ENCODE assay signal across 17 cellular contexts in genomic region chr3:41092791-41093190, GRCh38.
DNase-seq lines count a peak whose midpoint lies in the region; ATAC-seq and TF ChIP-seq lines count a peak whose summit lies in the region.
"Had no signal": no experiment of that assay in that cellular context is flagged by ENCODE, and none has a peak within 500 bp of the region (broad histone marks: within the 10 kb centered on the region; RNA-seq: fewer than 3 reads in every experiment).

No MANE protein-coding gene starts in this region.

- peaks cover 15% of the 10 kb centered on the region for H3K4me1 ChIP-seq in BLaER1
- no peaks in the 10 kb centered on the region for H3K4me1 ChIP-seq in CD8-positive, alpha-beta T cell (ENCODE audit: insufficient read depth, low read length)
- H3K4me1 ChIP-seq: Caco-2 had no signal

- POLR2A ChIA-PET in activated naive CD8-positive, alpha-beta T cell treated with anti-CD3 and anti-CD28 coated beads, Interleukin-2, amount 10 ng/mL, durations not matched to agents 7 days and 5 days (lab: Charles Lee) = no interaction called here
- POLR2A ChIA-PET in CD8-positive, alpha-beta T cell (lab: Charles Lee) = interaction anchor here (0.9 kb wide), 1 partner anchor 13 kb away, joined by 3 read pairs; no protein-coding TSS in a partner anchor

- no peak overlapping the region for H3K4me3 ChIP-seq in BLaER1
- no peak overlapping the region for H3K4me3 ChIP-seq in CD8-positive, alpha-beta T cell (ENCODE audit: low read depth, low read length)

- no peaks in the 10 kb centered on the region for H4K20me1 ChIP-seq in BLaER1

- no peak for DNase-seq in activated naive CD8-positive, alpha-beta T cell treated with anti-CD3 and anti-CD28 coated beads, Interleukin-2, amount 10 ng/mL, durations not matched to agents 7 days and 5 days
- no peak for DNase-seq in activated naive CD8-positive, alpha-beta T cell treated with anti-CD3 and anti-CD28 coated beads, Interleukin-2, amount 50 U/mL, for 24 hours
- DNase-seq in SW480 (ENCODE audit: low spot score) (peak; percentile 38), myocyte (ENCODE audit: low read depth) (peak; percentile 89), NCI-H526 (lab: John Stamatoyannopoulos, UW) (no peak)
- no peak for DNase-seq in activated naive CD4-positive, alpha-beta T cell (lab: John Stamatoyannopoulos, UW)
- DNase-seq in CD8-positive, alpha-beta T cell = no peak
- DNase-seq: 8988T; C1 segment of cervical spinal cord; Caco-2; CD4-positive, CD25-positive, alpha-beta regulatory T cell; GOT3; H7; HFFc6; IMR-90 had no signal

- H3K27ac Mint-ChIP-seq in activated naive CD8-positive, alpha-beta T cell treated with anti-CD3 and anti-CD28 coated beads, Interleukin-2, amount 10 ng/mL, durations not matched to agents 7 days and 5 days = peak overlapping the region; percentile 50
- no peak overlapping the region for H3K27ac Mint-ChIP-seq in activated naive CD8-positive, alpha-beta T cell treated with anti-CD3 and anti-CD28 coated beads, Interleukin-2, amount 50 U/mL, for 24 hours
- H3K27ac Mint-ChIP-seq in CD8-positive, alpha-beta T cell = no peak overlapping the region
- H3K27ac Mint-ChIP-seq: CD4-positive, CD25-positive, alpha-beta regulatory T cell; HFFc6 had no signal

- H3K27ac ChIP-seq in BLaER1 = no peak overlapping the region
- no peak overlapping the region for H3K27ac ChIP-seq in CD8-positive, alpha-beta T cell (ENCODE audit: low read depth, low read length)

- H3K27me3 ChIP-seq in BLaER1 = no peaks in the 10 kb centered on the region
- no peaks in the 10 kb centered on the region for H3K27me3 ChIP-seq in CD8-positive, alpha-beta T cell (ENCODE audit: insufficient read depth, low read length)

- no peaks in the 10 kb centered on the region for H3K27me3 Mint-ChIP-seq in activated naive CD8-positive, alpha-beta T cell treated with anti-CD3 and anti-CD28 coated beads, Interleukin-2, amount 10 ng/mL, durations not matched to agents 7 days and 5 days
- no peaks in the 10 kb centered on the region for H3K27me3 Mint-ChIP-seq in activated naive CD8-positive, alpha-beta T cell treated with anti-CD3 and anti-CD28 coated beads, Interleukin-2, amount 50 U/mL, for 24 hours
- H3K27me3 Mint-ChIP-seq in CD8-positive, alpha-beta T cell (ENCODE audit: low read depth) = peaks cover 2% of the 10 kb centered on the region

- no peaks in the 10 kb centered on the region for H3K36me3 Mint-ChIP-seq in activated naive CD8-positive, alpha-beta T cell treated with anti-CD3 and anti-CD28 coated beads, Interleukin-2, amount 10 ng/mL, durations not matched to agents 7 days and 5 days
- no peaks in the 10 kb centered on the region for H3K36me3 Mint-ChIP-seq in activated naive CD8-positive, alpha-beta T cell treated with anti-CD3 and anti-CD28 coated beads, Interleukin-2, amount 50 U/mL, for 24 hours (ENCODE audit: low read depth)
- H3K36me3 Mint-ChIP-seq in CD8-positive, alpha-beta T cell = no peaks in the 10 kb centered on the region
- H3K36me3 Mint-ChIP-seq: CD4-positive, CD25-positive, alpha-beta regulatory T cell had no signal

- CTCF ChIA-PET in CD8-positive, alpha-beta T cell (lab: Charles Lee) = interaction anchor here (0.6 kb wide), 1 partner anchor 20 kb away, joined by 3 read pairs; no protein-coding TSS in a partner anchor

- ATAC-seq in activated naive CD8-positive, alpha-beta T cell treated with anti-CD3 and anti-CD28 coated beads, Interleukin-2, amount 10 ng/mL, durations not matched to agents 7 days and 5 days (ENCODE audit: low read depth) = no peak
- ATAC-seq in activated naive CD8-positive, alpha-beta T cell treated with anti-CD3 and anti-CD28 coated beads, Interleukin-2, amount 50 U/mL, for 24 hours = no peak
- ATAC-seq in CD8-positive, alpha-beta T cell = no peak
- ATAC-seq: HCT116 had no signal

- intact Hi-C loops in CD8-positive, alpha-beta T cell (cut with DNase I, micrococcal nuclease) = no loop called here

- H3K9ac ChIP-seq in BLaER1 = no peak overlapping the region

- H3K36me3 ChIP-seq in BLaER1 = no peaks in the 10 kb centered on the region
- no peaks in the 10 kb centered on the region for H3K36me3 ChIP-seq in CD8-positive, alpha-beta T cell (ENCODE audit: insufficient read depth, low read length)

- TF ChIP-seq CTCF in CD8-positive, alpha-beta T cell (IDR thresholded peaks at IDR 0.05) = no peak

- H3K4me2 ChIP-seq in BLaER1 = peak overlapping the region; percentile 58

- peaks cover 1% of the 10 kb centered on the region for H3K4me1 Mint-ChIP-seq in activated naive CD8-positive, alpha-beta T cell treated with anti-CD3 and anti-CD28 coated beads, Interleukin-2, amount 10 ng/mL, durations not matched to agents 7 days and 5 days
- no peaks in the 10 kb centered on the region for H3K4me1 Mint-ChIP-seq in activated naive CD8-positive, alpha-beta T cell treated with anti-CD3 and anti-CD28 coated beads, Interleukin-2, amount 50 U/mL, for 24 hours
- no peaks in the 10 kb centered on the region for H3K4me1 Mint-ChIP-seq in CD8-positive, alpha-beta T cell (ENCODE audit: low read depth)
- H3K4me1 Mint-ChIP-seq: CD4-positive, CD25-positive, alpha-beta regulatory T cell had no signal

- peaks cover 3% of the 10 kb centered on the region for H3K9me3 Mint-ChIP-seq in activated naive CD8-positive, alpha-beta T cell treated with anti-CD3 and anti-CD28 coated beads, Interleukin-2, amount 10 ng/mL, durations not matched to agents 7 days and 5 days
- no peaks in the 10 kb centered on the region for H3K9me3 Mint-ChIP-seq in activated naive CD8-positive, alpha-beta T cell treated with anti-CD3 and anti-CD28 coated beads, Interleukin-2, amount 50 U/mL, for 24 hours
- no peaks in the 10 kb centered on the region for H3K9me3 Mint-ChIP-seq in CD8-positive, alpha-beta T cell

- H3K9me3 ChIP-seq in BLaER1 = no peaks in the 10 kb centered on the region
- H3K9me3 ChIP-seq in CD8-positive, alpha-beta T cell (ENCODE audit: low read length) = no peaks in the 10 kb centered on the region
- H3K9me3 ChIP-seq: Caco-2 had no signal

- no peak overlapping the region for H3K4me3 Mint-ChIP-seq in activated naive CD8-positive, alpha-beta T cell treated with anti-CD3 and anti-CD28 coated beads, Interleukin-2, amount 10 ng/mL, durations not matched to agents 7 days and 5 days
- no peak overlapping the region for H3K4me3 Mint-ChIP-seq in activated naive CD8-positive, alpha-beta T cell treated with anti-CD3 and anti-CD28 coated beads, Interleukin-2, amount 50 U/mL, for 24 hours
- no peak overlapping the region for H3K4me3 Mint-ChIP-seq in CD8-positive, alpha-beta T cell
- H3K4me3 Mint-ChIP-seq: CD4-positive, CD25-positive, alpha-beta regulatory T cell; HFFc6 had no signal

Comparison
In these comparisons a context has a peak if more than half of its experiments do, and no peak if none do; other contexts are left out.
1. DNase-seq: peak in SW480 (single experiment) and myocyte (single experiment); none in activated naive CD8-positive, alpha-beta T cell treated with anti-CD3 and anti-CD28 coated beads, Interleukin-2, amount 10 ng/mL, durations not matched to agents 7 days and 5 days (single experiment), activated naive CD8-positive, alpha-beta T cell treated with anti-CD3 and anti-CD28 coated beads, Interleukin-2, amount 50 U/mL, for 24 hours (single experiment), NCI-H526 (0 of 2), activated naive CD4-positive, alpha-beta T cell (0 of 4) and CD8-positive, alpha-beta T cell (0 of 7).